Comparison of ENCODE assay signal across 20 cellular contexts in the genomic region with DNA sequence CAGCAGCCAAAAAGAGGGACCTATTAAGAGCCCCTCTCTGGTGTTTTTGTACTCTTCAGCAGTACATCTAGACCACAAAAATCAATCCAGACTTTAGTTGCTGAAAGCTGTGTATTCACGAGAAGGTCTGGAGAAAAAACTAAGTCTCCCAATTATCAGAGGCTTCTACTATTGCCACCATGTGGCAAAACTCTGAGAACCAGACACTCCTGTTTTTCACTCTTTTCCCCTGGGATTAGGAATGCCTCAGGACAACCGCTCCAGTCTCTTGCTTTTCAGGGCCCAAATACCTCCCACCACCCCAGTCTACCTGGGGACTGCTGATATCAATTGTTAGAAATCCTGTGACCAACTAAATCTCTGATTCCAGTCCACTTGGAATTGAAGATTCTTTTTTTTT. TPM values are rescaled to one million over a fixed set of nuclear protein-coding genes. Genes with fewer than 3 reads are reported as not detected.
DNase-seq lines count a peak whose midpoint lies in the region; FAIRE-seq and TF ChIP-seq lines count a peak whose summit lies in the region.
"Had no signal": no experiment of that assay in that cellular context is flagged by ENCODE, and none has a peak within 500 bp of the region (broad histone marks: within the 10 kb centered on the region; RNA-seq: fewer than 3 reads in every experiment).

No MANE protein-coding gene starts in this region.

- no TSS peak for BruUV-seq in A673 (replicated peaks; lab: Mats Ljungman, UMichigan)

- H3K9me2 ChIP-seq in Karpas-422 (replicated peaks; ENCODE audit: insufficient read depth, low read length) = no peaks in the 10 kb centered on the region

- H3K9me3 ChIP-seq in A673 (ENCODE audit: low read depth, low read length, poor library complexity, severe bottlenecking) (no peaks in the 10 kb centered on the region), H9 (ENCODE audit: control insufficient read depth, low read depth, low read length) (no peaks in the 10 kb centered on the region), astrocyte (ENCODE audit: insufficient read depth, low read depth, low read length) (no peaks in the 10 kb centered on the region), Karpas-422 (ENCODE audit: low read length) (no peaks in the 10 kb centered on the region)

- H2AFZ ChIP-seq in H9 (ENCODE audit: low read length) (no peak overlapping the region), astrocyte (ENCODE audit: low read depth, low read length) (no peak overlapping the region), Karpas-422 (ENCODE audit: low read length) (no peak overlapping the region)

- no peak overlapping the region for H3K23ac ChIP-seq in H9 (ENCODE audit: insufficient read length, low read depth, low read length)

- FAIRE-seq in astrocyte (lab: Jason Lieb, UNC) = no peak
- FAIRE-seq: GM12892 had no signal

- no peak overlapping the region for H4K91ac ChIP-seq in H9 (ENCODE audit: insufficient read length, low read depth, low read length)

- WGBS in H9 (ENCODE audit: extremely low coverage, insufficient read length, low lambda C conversion rate) = no CpG with 5 or more reads among the region's 2 CpGs

- no peaks in the 10 kb centered on the region for H3K27me3 ChIP-seq in A673 (replicated peaks; ENCODE audit: insufficient read depth, low read depth, low read length, poor library complexity)
- H3K27me3 ChIP-seq in H9 (ENCODE audit: insufficient read depth, low read length) = no peaks in the 10 kb centered on the region
- no peaks in the 10 kb centered on the region for H3K27me3 ChIP-seq in astrocyte (ENCODE audit: insufficient read depth, low read length)
- H3K27me3 ChIP-seq in Karpas-422 (ENCODE audit: low read length) = no peaks in the 10 kb centered on the region
- H3K27me3 ChIP-seq: SJCRH30 had no signal

- no peak overlapping the region for H3K4me2 ChIP-seq in H9 (ENCODE audit: insufficient read depth, insufficient read length, low read length)
- H3K4me2 ChIP-seq in astrocyte (ENCODE audit: low read length) = no peak overlapping the region
- no peak overlapping the region for H3K4me2 ChIP-seq in Karpas-422 (ENCODE audit: low read depth, low read length, poor library complexity, severe bottlenecking)

- H4K5ac ChIP-seq in H9 (ENCODE audit: insufficient read length, low read depth, low read length) = no peak overlapping the region

- CTCF ChIA-PET in A673 (lab: Charles Lee) = no interaction called here

- no peak overlapping the region for H3K27ac ChIP-seq in A673 (ENCODE audit: low read depth, low read length, poor library complexity, severe bottlenecking)
- H3K27ac ChIP-seq in H9 (ENCODE audit: insufficient read length, low read depth, low read length) = no peak overlapping the region
- H3K27ac ChIP-seq in astrocyte (ENCODE audit: low read depth, low read length) = no peak overlapping the region
- no peak overlapping the region for H3K27ac ChIP-seq in Karpas-422 (ENCODE audit: low read length)
- H3K27ac ChIP-seq: coronary artery, SJCRH30 had no signal

- H3K27me3 Mint-ChIP-seq in H9 (ENCODE audit: low read depth) (peaks cover 6% of the 10 kb centered on the region), astrocyte (ENCODE audit: low read depth, unreplicated experiment) (no peaks in the 10 kb centered on the region)

- H3K18ac ChIP-seq in H9 (ENCODE audit: insufficient read length, low read depth, low read length) = no peak overlapping the region

- no peak overlapping the region for H2BK20ac ChIP-seq in H9 (ENCODE audit: low read depth, low read length, poor library complexity, severe bottlenecking)

- no peak overlapping the region for H3K4ac ChIP-seq in H9 (ENCODE audit: low read depth, low read length)

- H4K8ac ChIP-seq in H9 (replicated peaks; ENCODE audit: insufficient read length, low read depth, low read length) = no peak overlapping the region

- no peak overlapping the region for H2BK12ac ChIP-seq in H9 (ENCODE audit: insufficient read length, low read depth, low read length)

- H4K20me1 ChIP-seq in H9 (ENCODE audit: control insufficient read depth, insufficient read depth, insufficient read length) (no peaks in the 10 kb centered on the region), astrocyte (ENCODE audit: insufficient read depth, low read length) (no peaks in the 10 kb centered on the region), Karpas-422 (ENCODE audit: insufficient read depth, low read depth, low read length) (no peaks in the 10 kb centered on the region)

- H2AK5ac ChIP-seq in H9 (ENCODE audit: insufficient read length, low read length) = no peak overlapping the region

- H3K4me3 ChIP-seq in A673 (ENCODE audit: low read depth, low read length, poor library complexity, severe bottlenecking) (no peak overlapping the region), astrocyte (ENCODE audit: insufficient read depth, low read depth, low read length) (no peak overlapping the region), Karpas-422 (ENCODE audit: low read length) (no peak overlapping the region)
- H3K4me3 ChIP-seq: coronary artery, SJCRH30 had no signal

- H3K36me3 ChIP-seq in A673 (ENCODE audit: insufficient read depth, low read length, poor library complexity, severe bottlenecking) = no peaks in the 10 kb centered on the region
- H3K36me3 ChIP-seq in astrocyte (ENCODE audit: insufficient read depth, low read length) = no peaks in the 10 kb centered on the region
- H3K36me3 ChIP-seq in Karpas-422 (ENCODE audit: insufficient read depth, low read length) = no peaks in the 10 kb centered on the region
- H3K36me3 ChIP-seq: SJCRH30 had no signal

- POLR2A ChIA-PET in A673 (lab: Charles Lee; ENCODE audit: low non-redundant PET) = interaction anchor here (0.6 kb wide), 1 partner anchor 92 kb away, joined by 4 read pairs; no protein-coding TSS in a partner anchor

- no peak overlapping the region for H3T11ph ChIP-seq in H9 (ENCODE audit: low read length)

- H3K14ac ChIP-seq in H9 (ENCODE audit: insufficient read depth, low read length) = no peak overlapping the region

- H2BK15ac ChIP-seq in H9 (ENCODE audit: low read depth, low read length) = no peak overlapping the region

- TF ChIP-seq CTCF in A673 (conservative IDR thresholded peaks at IDR 0.05; ENCODE audit: low read depth, low read length) (peak; percentile 37; the same call in 1 of the 2 replicates), H9 (conservative IDR thresholded peaks at IDR 0.05) (peak; percentile 44; the same call in 2 of the 3 replicates), astrocyte (IDR thresholded peaks at IDR 0.05; ENCODE audit: insufficient read depth, low read depth, low read length) (peak; percentile 5)

- H3K79me2 ChIP-seq in H9 (ENCODE audit: insufficient read depth, low read length) = no peaks in the 10 kb centered on the region
- H3K79me2 ChIP-seq in astrocyte (ENCODE audit: insufficient read depth, low read length) = no peaks in the 10 kb centered on the region
- H3K79me2 ChIP-seq in Karpas-422 (ENCODE audit: low read length) = no peaks in the 10 kb centered on the region

- H3K4me3 Mint-ChIP-seq in H9 (no peak overlapping the region), astrocyte (ENCODE audit: unreplicated experiment) (no peak overlapping the region)
- H3K4me3 Mint-ChIP-seq: IgD-negative memory B cell; naive thymus-derived CD4-positive, alpha-beta T cell had no signal

- intact Hi-C loops in A673 (cut with micrococcal nuclease; ENCODE audit: unreplicated experiment) = no loop called here

- H2BK120ac ChIP-seq in H9 (ENCODE audit: low read depth, low read length, poor library complexity, severe bottlenecking) = no peak overlapping the region

- H3K56ac ChIP-seq in H9 (ENCODE audit: insufficient read length, low read depth, low read length) = no peak overlapping the region

- H3K9me3 Mint-ChIP-seq in H9 (peaks cover 2 to 3% of the 10 kb centered on the region in 2 experiments; a peak in 1 of 5 replicates), astrocyte (ENCODE audit: unreplicated experiment) (no peaks in the 10 kb centered on the region)

- H3K23me2 ChIP-seq in H9 (ENCODE audit: insufficient read length, low read depth, low read length, poor library complexity, severe bottlenecking) = no peaks in the 10 kb centered on the region

- H3K4me1 Mint-ChIP-seq in H9 (peaks cover 0 to 5% of the 10 kb centered on the region in 2 experiments; a peak in 3 of 4 replicates), astrocyte (ENCODE audit: low read depth, unreplicated experiment) (no peaks in the 10 kb centered on the region)
- H3K4me1 Mint-ChIP-seq: IgD-negative memory B cell; naive thymus-derived CD4-positive, alpha-beta T cell had no signal

- H3K9ac ChIP-seq in H9 (ENCODE audit: extremely low read depth, insufficient read length, low read length) (no peak overlapping the region), astrocyte (ENCODE audit: low read length) (no peak overlapping the region), Karpas-422 (ENCODE audit: low read length) (no peak overlapping the region)

- H3K27ac Mint-ChIP-seq in H9 = no peak overlapping the region
- no peak overlapping the region for H3K27ac Mint-ChIP-seq in astrocyte (ENCODE audit: unreplicated experiment)
- H3K27ac Mint-ChIP-seq: IgD-negative memory B cell; naive thymus-derived CD4-positive, alpha-beta T cell had no signal

- DNase-seq in A673 (ENCODE audit: low spot score) = peak; percentile 20
- no peak for DNase-seq in H9
- DNase-seq in astrocyte (ENCODE audit: low read depth) = no peak
- DNase-seq in kidney glomerular epithelial cell (lab: John Stamatoyannopoulos, UW) = peak; percentile 18
- DNase-seq in T-helper 1 cell = no peak
- no peak for DNase-seq in activated CD8-positive, alpha-beta memory T cell treated with anti-CD3 and anti-CD28 coated beads for 24 hours
- DNase-seq in activated CD4-positive, alpha-beta T cell treated with anti-CD3 and anti-CD28 coated beads for 48 hours = no peak
- no peak for DNase-seq in Karpas-422
- DNase-seq: activated CD4-positive, CD25-positive, alpha-beta regulatory T cell; AML-193; DND-41; naive thymus-derived CD4-positive, alpha-beta T cell; NCI-H1436 treated with DMSO at 0.1 percent for 48 hours; NCI-H748 treated with DMSO at 0.1 percent for 48 hours; retina; stimulated activated CD4-positive, alpha-beta T cell treated with anti-CD3 and anti-CD28 coated beads, Interleukin-4, amount 100 ng/mL, for 1 hour had no signal

- H2BK5ac ChIP-seq in H9 (ENCODE audit: insufficient read length, low read length) = no peak overlapping the region

- no peaks in the 10 kb centered on the region for H3K79me1 ChIP-seq in H9 (ENCODE audit: insufficient read depth, low read depth, low read length, poor library complexity, severe bottlenecking)

- H3K36me3 Mint-ChIP-seq in H9 (ENCODE audit: insufficient read depth in 1 of 3, low read depth in 3 of 3) (no peaks in the 10 kb centered on the region; a peak in 1 of 7 replicates), astrocyte (ENCODE audit: low read depth, unreplicated experiment) (no peaks in the 10 kb centered on the region)
- H3K36me3 Mint-ChIP-seq: IgD-negative memory B cell; naive thymus-derived CD4-positive, alpha-beta T cell had no signal

- H3K4me1 ChIP-seq in A673 (ENCODE audit: insufficient read depth, low read length, poor library complexity, severe bottlenecking) (no peaks in the 10 kb centered on the region), H9 (ENCODE audit: insufficient read depth, low read length) (no peaks in the 10 kb centered on the region), astrocyte (ENCODE audit: insufficient read depth, low read length) (no peaks in the 10 kb centered on the region), Karpas-422 (ENCODE audit: low read length) (no peaks in the 10 kb centered on the region)
- H3K4me1 ChIP-seq: SJCRH30 had no signal

RNA-seq across cellular contexts. Expression of a gene that starts 30.1 kb away (rescaled TPM):
- total RNA-seq in A673 (2021) (24.2 and 24.3 TPM in 2 replicates), H9 (2021) (24.4 and 25.0 TPM in 2 replicates), astrocyte (12.8 and 13.2 TPM in 2 replicates)
- 15.5 and 27.7 TPM in 2 replicates for total RNA-seq in Karpas-422 (2014; rRNA removed; shearing (Covaris generic); ENCODE audit: low replicate concordance)

Comparison
In these comparisons a context has a peak if more than half of its experiments do, and no peak if none do; other contexts are left out.
1. DNase-seq: peak in A673 (single experiment) and kidney glomerular epithelial cell (single experiment); none in H9 (single experiment), astrocyte (single experiment), T-helper 1 cell (0 of 5), activated CD8-positive, alpha-beta memory T cell treated with anti-CD3 and anti-CD28 coated beads for 24 hours (single experiment), activated CD4-positive, alpha-beta T cell treated with anti-CD3 and anti-CD28 coated beads for 48 hours (single experiment) and Karpas-422 (single experiment).
2. Peak in every context shown above with its lines, with median percentiles within 50 percentile points of each other: CTCF ChIP-seq.